In the genomic region with DNA sequence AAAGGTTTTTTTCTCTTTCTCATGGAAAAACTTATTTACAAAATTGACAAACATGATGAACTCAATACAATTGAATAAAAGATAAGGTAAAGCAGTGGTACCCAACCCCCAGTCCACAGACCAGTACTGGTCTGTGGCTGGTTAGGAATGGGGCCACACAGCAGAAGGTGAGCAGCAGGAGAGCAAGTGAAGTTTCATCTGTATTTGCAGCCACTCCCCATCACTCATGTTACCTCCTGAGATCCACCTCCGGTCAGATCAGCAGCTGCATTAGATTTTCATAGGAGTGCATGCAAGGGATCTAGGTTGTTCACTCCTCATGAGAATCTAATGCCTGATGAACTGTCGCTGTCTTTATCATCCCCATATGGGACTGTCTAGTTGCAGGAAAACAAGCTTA, we compare ENCODE assay signal across 11 cellular contexts. TPM values are rescaled to one million over a fixed set of nuclear protein-coding genes. Genes with fewer than 3 reads are reported as not detected.
"Had no signal": no experiment of that assay in that cellular context is flagged by ENCODE, and none has a peak within 500 bp of the region (broad histone marks: within the 10 kb centered on the region; RNA-seq: fewer than 3 reads in every experiment).

No MANE protein-coding gene starts in this region.

- H3K27ac ChIP-seq: HL-60, KMS-11 had no signal

- ATAC-seq: HepG2, K562 had no signal

- H3K36me3 Mint-ChIP-seq: IgD-negative memory B cell had no signal

- H3K4me3 Mint-ChIP-seq: IgD-negative memory B cell had no signal

- H3K27me3 Mint-ChIP-seq: IgD-negative memory B cell had no signal

- DNase-seq: IMR-90, KBM-7, KG1 had no signal

- FAIRE-seq: HepG2, HTR-8/SVneo, K562 had no signal

- H3K4me3 ChIP-seq: K562 had no signal

- H3K27ac Mint-ChIP-seq: IgD-negative memory B cell had no signal

RNA-seq across cellular contexts. Expression of a gene that starts 47.5 kb away (rescaled TPM):
- total RNA-seq: HepG2, HT-29, HT1080, IMR-90, K562 had no signal
- polyA plus RNA-seq: HepG2, IgD-negative memory B cell, K562 had no signal
